23 cellular contexts compared by ENCODE assay signal in genomic region chr11:103591554-103591953, GRCh38.
"Had no signal": no experiment of that assay in that cellular context is flagged by ENCODE, and none has a peak within 500 bp of the region (broad histone marks: within the 10 kb centered on the region; RNA-seq: fewer than 3 reads in every experiment).

No MANE protein-coding gene starts in this region.

- H3K4me1 ChIP-seq: esophagus muscularis mucosa, gastroesophageal sphincter, left lung, pancreas, right lobe of liver, tibial nerve, upper lobe of left lung had no signal

- ATAC-seq: foreskin keratinocyte; gastroesophageal sphincter; heart left ventricle; left cardiac atrium; left lung; natural killer cell; pancreas; right lobe of liver; stimulated activated naive B cell treated with anti-CD40 and anti-IgM and Interleukin-4, amounts not matched to agents 10 μg/mL and 1 μg/mL and 100 μg/mL, for 72 hours had no signal

- FAIRE-seq: islet of Langerhans, pancreas, small intestine, urothelium cell line had no signal

- H3K27ac Mint-ChIP-seq: endodermal cell; natural killer cell; stimulated activated naive B cell treated with anti-CD40 and anti-IgM and Interleukin-4, amounts not matched to agents 10 μg/mL and 1 μg/mL and 100 μg/mL, for 72 hours; stimulated activated naive CD8-positive, alpha-beta T cell treated with anti-CD3 and anti-CD28 coated beads, Interleukin-15, Interleukin-2, amounts not matched to agents 100 ng/mL and 50 ng/mL, for 24 hours had no signal

- H3K27ac ChIP-seq: esophagus muscularis mucosa, foreskin keratinocyte, gastroesophageal sphincter, heart left ventricle, hepatocyte, left lung, pancreas, right lobe of liver, thoracic aorta, tibial nerve, upper lobe of left lung had no signal

- H3K79me2 ChIP-seq: hepatocyte had no signal

- H3K36me3 ChIP-seq: esophagus muscularis mucosa, gastroesophageal sphincter, heart left ventricle, left lung, pancreas, right lobe of liver, thoracic aorta, tibial nerve, upper lobe of left lung had no signal

- H3K27me3 ChIP-seq: esophagus muscularis mucosa, foreskin keratinocyte, gastroesophageal sphincter, heart left ventricle, hepatocyte, left lung, pancreas, right lobe of liver, tibial nerve, upper lobe of left lung had no signal

- H3K27me3 Mint-ChIP-seq: stimulated activated naive CD8-positive, alpha-beta T cell treated with anti-CD3 and anti-CD28 coated beads, Interleukin-15, Interleukin-2, amounts not matched to agents 100 ng/mL and 50 ng/mL, for 24 hours had no signal

- H3K9me3 Mint-ChIP-seq: natural killer cell; stimulated activated naive CD8-positive, alpha-beta T cell treated with anti-CD3 and anti-CD28 coated beads, Interleukin-15, Interleukin-2, amounts not matched to agents 100 ng/mL and 50 ng/mL, for 24 hours had no signal

- H3K4me2 ChIP-seq: hepatocyte had no signal

- H3K4me3 ChIP-seq: esophagus muscularis mucosa, gastroesophageal sphincter, heart left ventricle, hepatocyte, left lung, pancreas, right lobe of liver, thoracic aorta, tibial nerve, upper lobe of left lung had no signal

- H2AFZ ChIP-seq: hepatocyte had no signal

- H3K9me3 ChIP-seq: esophagus muscularis mucosa, gastroesophageal sphincter, left lung, pancreas, right lobe of liver, thoracic aorta, upper lobe of left lung had no signal

- H3K36me3 Mint-ChIP-seq: natural killer cell; stimulated activated naive B cell treated with anti-CD40 and anti-IgM and Interleukin-4, amounts not matched to agents 10 μg/mL and 1 μg/mL and 100 μg/mL, for 72 hours had no signal

- DNase-seq: cortex of kidney; effector CD8-positive, alpha-beta T cell; endodermal cell; foreskin keratinocyte; heart left ventricle; left cardiac atrium; left lung; natural killer cell; pancreas; right lobe of liver; small intestine; stimulated activated CD4-positive, alpha-beta T cell treated with anti-CD3 and anti-CD28 coated beads, Interleukin-15, amount 100 ng/mL, for 24 hours; stimulated activated CD4-positive, alpha-beta T cell treated with anti-CD3 and anti-CD28 coated beads, Interleukin-2, amount 100 ng/mL, for 48 hours; stimulated activated naive B cell treated with anti-CD40 and anti-IgM and Interleukin-4, amounts not matched to agents 10 μg/mL and 1 μg/mL and 100 μg/mL, for 72 hours; upper lobe of left lung had no signal

- H3K4me3 Mint-ChIP-seq: endodermal cell; natural killer cell; stimulated activated naive B cell treated with anti-CD40 and anti-IgM and Interleukin-4, amounts not matched to agents 10 μg/mL and 1 μg/mL and 100 μg/mL, for 72 hours; stimulated activated naive CD8-positive, alpha-beta T cell treated with anti-CD3 and anti-CD28 coated beads, Interleukin-15, Interleukin-2, amounts not matched to agents 100 ng/mL and 50 ng/mL, for 24 hours had no signal

- H3K4me1 Mint-ChIP-seq: natural killer cell; stimulated activated naive B cell treated with anti-CD40 and anti-IgM and Interleukin-4, amounts not matched to agents 10 μg/mL and 1 μg/mL and 100 μg/mL, for 72 hours had no signal
